ENCODE assay signal across 1 cellular context in the genomic region with DNA sequence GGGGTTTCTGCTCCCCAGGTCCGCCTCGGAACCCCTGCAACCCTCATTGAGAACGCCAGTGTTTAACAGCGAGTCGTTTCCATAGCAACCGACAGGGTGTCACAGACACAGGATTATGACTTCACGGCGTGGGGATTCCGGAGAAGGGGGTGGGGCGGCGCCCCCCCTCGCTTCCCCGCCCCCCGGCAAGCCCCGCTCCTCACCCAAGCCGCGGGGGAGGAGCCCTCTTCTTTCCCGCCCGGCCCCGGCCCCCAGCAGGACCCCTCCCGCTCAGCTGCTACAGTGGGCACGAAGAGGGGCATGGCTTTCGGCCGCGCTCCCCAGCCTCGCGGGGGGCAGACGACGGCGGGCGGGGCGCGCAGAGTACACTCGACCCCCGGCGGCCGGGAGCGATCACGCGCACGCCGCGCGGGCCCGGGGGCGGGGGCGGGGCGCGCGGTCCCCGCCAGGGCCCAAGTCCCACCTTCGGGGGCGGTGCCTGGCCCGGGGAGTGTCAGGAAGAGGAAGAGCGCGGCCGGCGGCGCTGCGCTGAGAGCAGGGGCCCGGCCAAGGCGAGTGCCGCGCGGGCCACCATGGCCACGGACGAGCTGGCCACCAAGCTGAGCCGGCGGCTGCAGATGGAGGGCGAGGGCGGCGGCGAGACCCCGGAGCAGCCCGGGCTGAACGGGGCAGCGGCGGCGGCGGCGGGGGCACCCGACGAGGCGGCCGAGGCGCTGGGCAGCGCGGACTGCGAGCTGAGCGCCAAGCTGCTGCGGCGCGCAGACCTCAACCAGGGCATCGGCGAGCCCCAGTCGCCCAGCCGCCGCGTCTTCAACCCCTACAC.
TF ChIP-seq lines count a peak whose summit lies in the region.

A gene with protein sequence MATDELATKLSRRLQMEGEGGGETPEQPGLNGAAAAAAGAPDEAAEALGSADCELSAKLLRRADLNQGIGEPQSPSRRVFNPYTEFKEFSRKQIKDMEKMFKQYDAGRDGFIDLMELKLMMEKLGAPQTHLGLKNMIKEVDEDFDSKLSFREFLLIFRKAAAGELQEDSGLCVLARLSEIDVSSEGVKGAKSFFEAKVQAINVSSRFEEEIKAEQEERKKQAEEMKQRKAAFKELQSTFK (plus strand): TSS at position 489 of the 823 bp plus-strand sequence. CDS start 84 bp downstream, at position 573.

TF ChIP-seq in HepG2, 621 proteins besides CTCF, POLR2A, EP300 and RAD21 (continued from another document and continues in another):
- TF ChIP-seq, protein P1, sequence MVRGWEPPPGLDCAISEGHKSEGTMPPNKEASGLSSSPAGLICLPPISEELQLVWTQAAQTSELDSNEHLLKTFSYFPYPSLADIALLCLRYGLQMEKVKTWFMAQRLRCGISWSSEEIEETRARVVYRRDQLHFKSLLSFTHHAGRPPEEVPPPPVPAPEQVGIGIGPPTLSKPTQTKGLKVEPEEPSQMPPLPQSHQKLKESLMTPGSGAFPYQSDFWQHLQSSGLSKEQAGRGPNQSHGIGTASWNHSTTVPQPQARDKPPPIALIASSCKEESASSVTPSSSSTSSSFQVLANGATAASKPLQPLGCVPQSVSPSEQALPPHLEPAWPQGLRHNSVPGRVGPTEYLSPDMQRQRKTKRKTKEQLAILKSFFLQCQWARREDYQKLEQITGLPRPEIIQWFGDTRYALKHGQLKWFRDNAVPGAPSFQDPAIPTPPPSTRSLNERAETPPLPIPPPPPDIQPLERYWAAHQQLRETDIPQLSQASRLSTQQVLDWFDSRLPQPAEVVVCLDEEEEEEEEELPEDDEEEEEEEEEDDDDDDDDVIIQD (CRISPR knock-in tag; IDR thresholded peaks at IDR 0.05; ENCODE audit: low read depth), result no peak
- TF ChIP-seq ELF1 (CRISPR knock-in tag; IDR thresholded peaks at IDR 0.05) (no peak; the same call in 1 of the 2 replicates), XRCC5 (optimal IDR thresholded peaks at IDR 0.05; ENCODE audit: low read length) (peak; percentile 30), ZNF496 (CRISPR knock-in tag; IDR thresholded peaks at IDR 0.05; ENCODE audit: insufficient replicate concordance) (no peak), SMAD9 (CRISPR knock-in tag; IDR thresholded peaks at IDR 0.05) (no peak), SRY (CRISPR knock-in tag; IDR thresholded peaks at IDR 0.05) (0 out of 2 replicates have a peak, but pooled peaks have one; percentile 17), ZMYM2 (CRISPR knock-in tag; IDR thresholded peaks at IDR 0.05) (no peak), ZNF256 (CRISPR knock-in tag; conservative IDR thresholded peaks at IDR 0.05) (no peak), MED13 (CRISPR knock-in tag; IDR thresholded peaks at IDR 0.05) (no peak), ZNF230 (CRISPR knock-in tag; IDR thresholded peaks at IDR 0.05) (no peak), HCFC1 (IDR thresholded peaks at IDR 0.05; ENCODE audit: low read depth, low read length) (no peak), RFXANK (CRISPR knock-in tag; IDR thresholded peaks at IDR 0.05) (no peak), HNRNPK (IDR thresholded peaks at IDR 0.05; ENCODE audit: low read depth, low read length, poor library complexity, severe bottlenecking) (no peak), GPN1 (CRISPR knock-in tag; IDR thresholded peaks at IDR 0.05; ENCODE audit: borderline replicate concordance) (no peak), ZNF33B (CRISPR knock-in tag; IDR thresholded peaks at IDR 0.05) (no peak), ZNF550 (CRISPR knock-in tag; IDR thresholded peaks at IDR 0.05; ENCODE audit: borderline replicate concordance) (no peak), BRD4 (CRISPR knock-in tag; IDR thresholded peaks at IDR 0.05) (no peak)
- TF ChIP-seq, protein P2, sequence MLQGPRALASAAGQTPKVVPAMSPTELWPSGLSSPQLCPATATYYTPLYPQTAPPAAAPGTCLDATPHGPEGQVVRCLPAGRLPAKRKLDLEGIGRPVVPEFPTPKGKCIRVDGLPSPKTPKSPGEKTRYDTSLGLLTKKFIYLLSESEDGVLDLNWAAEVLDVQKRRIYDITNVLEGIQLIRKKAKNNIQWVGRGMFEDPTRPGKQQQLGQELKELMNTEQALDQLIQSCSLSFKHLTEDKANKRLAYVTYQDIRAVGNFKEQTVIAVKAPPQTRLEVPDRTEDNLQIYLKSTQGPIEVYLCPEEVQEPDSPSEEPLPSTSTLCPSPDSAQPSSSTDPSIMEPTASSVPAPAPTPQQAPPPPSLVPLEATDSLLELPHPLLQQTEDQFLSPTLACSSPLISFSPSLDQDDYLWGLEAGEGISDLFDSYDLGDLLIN (CRISPR knock-in tag; IDR thresholded peaks at IDR 0.05; ENCODE audit: borderline replicate concordance), result no peak
- TF ChIP-seq, protein P3, sequence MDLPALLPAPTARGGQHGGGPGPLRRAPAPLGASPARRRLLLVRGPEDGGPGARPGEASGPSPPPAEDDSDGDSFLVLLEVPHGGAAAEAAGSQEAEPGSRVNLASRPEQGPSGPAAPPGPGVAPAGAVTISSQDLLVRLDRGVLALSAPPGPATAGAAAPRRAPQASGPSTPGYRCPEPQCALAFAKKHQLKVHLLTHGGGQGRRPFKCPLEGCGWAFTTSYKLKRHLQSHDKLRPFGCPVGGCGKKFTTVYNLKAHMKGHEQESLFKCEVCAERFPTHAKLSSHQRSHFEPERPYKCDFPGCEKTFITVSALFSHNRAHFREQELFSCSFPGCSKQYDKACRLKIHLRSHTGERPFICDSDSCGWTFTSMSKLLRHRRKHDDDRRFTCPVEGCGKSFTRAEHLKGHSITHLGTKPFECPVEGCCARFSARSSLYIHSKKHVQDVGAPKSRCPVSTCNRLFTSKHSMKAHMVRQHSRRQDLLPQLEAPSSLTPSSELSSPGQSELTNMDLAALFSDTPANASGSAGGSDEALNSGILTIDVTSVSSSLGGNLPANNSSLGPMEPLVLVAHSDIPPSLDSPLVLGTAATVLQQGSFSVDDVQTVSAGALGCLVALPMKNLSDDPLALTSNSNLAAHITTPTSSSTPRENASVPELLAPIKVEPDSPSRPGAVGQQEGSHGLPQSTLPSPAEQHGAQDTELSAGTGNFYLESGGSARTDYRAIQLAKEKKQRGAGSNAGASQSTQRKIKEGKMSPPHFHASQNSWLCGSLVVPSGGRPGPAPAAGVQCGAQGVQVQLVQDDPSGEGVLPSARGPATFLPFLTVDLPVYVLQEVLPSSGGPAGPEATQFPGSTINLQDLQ (CRISPR knock-in tag; IDR thresholded peaks at IDR 0.05), result no peak
- TF ChIP-seq, protein P4, sequence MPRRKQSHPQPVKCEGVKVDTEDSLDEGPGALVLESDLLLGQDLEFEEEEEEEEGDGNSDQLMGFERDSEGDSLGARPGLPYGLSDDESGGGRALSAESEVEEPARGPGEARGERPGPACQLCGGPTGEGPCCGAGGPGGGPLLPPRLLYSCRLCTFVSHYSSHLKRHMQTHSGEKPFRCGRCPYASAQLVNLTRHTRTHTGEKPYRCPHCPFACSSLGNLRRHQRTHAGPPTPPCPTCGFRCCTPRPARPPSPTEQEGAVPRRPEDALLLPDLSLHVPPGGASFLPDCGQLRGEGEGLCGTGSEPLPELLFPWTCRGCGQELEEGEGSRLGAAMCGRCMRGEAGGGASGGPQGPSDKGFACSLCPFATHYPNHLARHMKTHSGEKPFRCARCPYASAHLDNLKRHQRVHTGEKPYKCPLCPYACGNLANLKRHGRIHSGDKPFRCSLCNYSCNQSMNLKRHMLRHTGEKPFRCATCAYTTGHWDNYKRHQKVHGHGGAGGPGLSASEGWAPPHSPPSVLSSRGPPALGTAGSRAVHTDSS (CRISPR knock-in tag; conservative IDR thresholded peaks at IDR 0.05), result no peak
- TF ChIP-seq, protein P5, sequence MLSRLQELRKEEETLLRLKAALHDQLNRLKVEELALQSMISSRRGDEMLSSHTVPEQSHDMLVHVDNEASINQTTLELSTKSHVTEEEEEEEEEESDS (CRISPR knock-in tag; IDR thresholded peaks at IDR 0.05; ENCODE audit: borderline replicate concordance), result no peak
- TF ChIP-seq, protein P6, sequence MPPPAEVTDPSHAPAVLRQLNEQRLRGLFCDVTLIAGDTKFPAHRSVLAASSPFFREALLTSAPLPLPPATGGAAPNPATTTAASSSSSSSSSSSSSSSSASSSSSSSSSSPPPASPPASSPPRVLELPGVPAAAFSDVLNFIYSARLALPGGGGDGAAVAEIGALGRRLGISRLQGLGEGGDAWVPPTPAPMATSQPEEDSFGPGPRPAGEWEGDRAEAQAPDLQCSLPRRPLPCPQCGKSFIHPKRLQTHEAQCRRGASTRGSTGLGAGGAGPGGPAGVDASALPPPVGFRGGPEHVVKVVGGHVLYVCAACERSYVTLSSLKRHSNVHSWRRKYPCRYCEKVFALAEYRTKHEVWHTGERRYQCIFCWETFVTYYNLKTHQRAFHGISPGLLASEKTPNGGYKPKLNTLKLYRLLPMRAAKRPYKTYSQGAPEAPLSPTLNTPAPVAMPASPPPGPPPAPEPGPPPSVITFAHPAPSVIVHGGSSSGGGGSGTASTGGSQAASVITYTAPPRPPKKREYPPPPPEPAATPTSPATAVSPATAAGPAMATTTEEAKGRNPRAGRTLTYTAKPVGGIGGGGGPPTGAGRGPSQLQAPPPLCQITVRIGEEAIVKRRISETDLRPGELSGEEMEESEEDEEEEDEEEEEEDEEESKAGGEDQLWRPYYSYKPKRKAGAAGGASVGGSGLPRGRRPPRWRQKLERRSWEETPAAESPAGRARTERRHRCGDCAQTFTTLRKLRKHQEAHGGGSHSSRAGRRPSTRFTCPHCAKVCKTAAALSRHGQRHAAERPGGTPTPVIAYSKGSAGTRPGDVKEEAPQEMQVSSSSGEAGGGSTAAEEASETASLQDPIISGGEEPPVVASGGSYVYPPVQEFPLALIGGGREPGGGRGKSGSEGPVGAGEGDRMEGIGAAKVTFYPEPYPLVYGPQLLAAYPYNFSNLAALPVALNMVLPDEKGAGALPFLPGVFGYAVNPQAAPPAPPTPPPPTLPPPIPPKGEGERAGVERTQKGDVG (CRISPR knock-in tag; IDR thresholded peaks at IDR 0.05; ENCODE audit: borderline replicate concordance), result no peak
- TF ChIP-seq, protein P7, sequence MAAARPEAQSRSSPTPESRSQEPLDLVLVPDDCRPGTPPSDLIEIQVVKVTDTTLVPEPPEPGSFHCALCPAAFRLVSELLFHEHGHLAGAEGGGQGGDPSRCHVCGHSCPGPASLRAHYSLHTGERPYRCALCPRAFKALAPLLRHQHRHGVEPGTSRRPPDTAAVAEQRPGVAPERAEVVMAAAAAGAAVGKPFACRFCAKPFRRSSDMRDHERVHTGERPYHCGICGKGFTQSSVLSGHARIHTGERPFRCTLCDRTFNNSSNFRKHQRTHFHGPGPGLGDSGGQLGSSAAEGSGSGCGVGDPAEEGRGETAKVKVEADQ (CRISPR knock-in tag; IDR thresholded peaks at IDR 0.05; ENCODE audit: borderline replicate concordance), result no peak
- TF ChIP-seq, protein P8, sequence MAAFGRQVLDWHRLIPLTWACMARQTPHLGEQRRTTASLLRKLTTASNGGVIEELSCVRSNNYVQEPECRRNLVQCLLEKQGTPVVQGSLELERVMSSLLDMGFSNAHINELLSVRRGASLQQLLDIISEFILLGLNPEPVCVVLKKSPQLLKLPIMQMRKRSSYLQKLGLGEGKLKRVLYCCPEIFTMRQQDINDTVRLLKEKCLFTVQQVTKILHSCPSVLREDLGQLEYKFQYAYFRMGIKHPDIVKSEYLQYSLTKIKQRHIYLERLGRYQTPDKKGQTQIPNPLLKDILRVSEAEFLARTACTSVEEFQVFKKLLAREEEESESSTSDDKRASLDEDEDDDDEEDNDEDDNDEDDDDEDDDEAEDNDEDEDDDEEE (CRISPR knock-in tag; IDR thresholded peaks at IDR 0.05), result no peak
- TF ChIP-seq, protein P9, sequence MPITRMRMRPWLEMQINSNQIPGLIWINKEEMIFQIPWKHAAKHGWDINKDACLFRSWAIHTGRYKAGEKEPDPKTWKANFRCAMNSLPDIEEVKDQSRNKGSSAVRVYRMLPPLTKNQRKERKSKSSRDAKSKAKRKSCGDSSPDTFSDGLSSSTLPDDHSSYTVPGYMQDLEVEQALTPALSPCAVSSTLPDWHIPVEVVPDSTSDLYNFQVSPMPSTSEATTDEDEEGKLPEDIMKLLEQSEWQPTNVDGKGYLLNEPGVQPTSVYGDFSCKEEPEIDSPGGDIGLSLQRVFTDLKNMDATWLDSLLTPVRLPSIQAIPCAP (CRISPR knock-in tag; IDR thresholded peaks at IDR 0.05; ENCODE audit: low read depth), result no peak
- TF ChIP-seq, protein P10, sequence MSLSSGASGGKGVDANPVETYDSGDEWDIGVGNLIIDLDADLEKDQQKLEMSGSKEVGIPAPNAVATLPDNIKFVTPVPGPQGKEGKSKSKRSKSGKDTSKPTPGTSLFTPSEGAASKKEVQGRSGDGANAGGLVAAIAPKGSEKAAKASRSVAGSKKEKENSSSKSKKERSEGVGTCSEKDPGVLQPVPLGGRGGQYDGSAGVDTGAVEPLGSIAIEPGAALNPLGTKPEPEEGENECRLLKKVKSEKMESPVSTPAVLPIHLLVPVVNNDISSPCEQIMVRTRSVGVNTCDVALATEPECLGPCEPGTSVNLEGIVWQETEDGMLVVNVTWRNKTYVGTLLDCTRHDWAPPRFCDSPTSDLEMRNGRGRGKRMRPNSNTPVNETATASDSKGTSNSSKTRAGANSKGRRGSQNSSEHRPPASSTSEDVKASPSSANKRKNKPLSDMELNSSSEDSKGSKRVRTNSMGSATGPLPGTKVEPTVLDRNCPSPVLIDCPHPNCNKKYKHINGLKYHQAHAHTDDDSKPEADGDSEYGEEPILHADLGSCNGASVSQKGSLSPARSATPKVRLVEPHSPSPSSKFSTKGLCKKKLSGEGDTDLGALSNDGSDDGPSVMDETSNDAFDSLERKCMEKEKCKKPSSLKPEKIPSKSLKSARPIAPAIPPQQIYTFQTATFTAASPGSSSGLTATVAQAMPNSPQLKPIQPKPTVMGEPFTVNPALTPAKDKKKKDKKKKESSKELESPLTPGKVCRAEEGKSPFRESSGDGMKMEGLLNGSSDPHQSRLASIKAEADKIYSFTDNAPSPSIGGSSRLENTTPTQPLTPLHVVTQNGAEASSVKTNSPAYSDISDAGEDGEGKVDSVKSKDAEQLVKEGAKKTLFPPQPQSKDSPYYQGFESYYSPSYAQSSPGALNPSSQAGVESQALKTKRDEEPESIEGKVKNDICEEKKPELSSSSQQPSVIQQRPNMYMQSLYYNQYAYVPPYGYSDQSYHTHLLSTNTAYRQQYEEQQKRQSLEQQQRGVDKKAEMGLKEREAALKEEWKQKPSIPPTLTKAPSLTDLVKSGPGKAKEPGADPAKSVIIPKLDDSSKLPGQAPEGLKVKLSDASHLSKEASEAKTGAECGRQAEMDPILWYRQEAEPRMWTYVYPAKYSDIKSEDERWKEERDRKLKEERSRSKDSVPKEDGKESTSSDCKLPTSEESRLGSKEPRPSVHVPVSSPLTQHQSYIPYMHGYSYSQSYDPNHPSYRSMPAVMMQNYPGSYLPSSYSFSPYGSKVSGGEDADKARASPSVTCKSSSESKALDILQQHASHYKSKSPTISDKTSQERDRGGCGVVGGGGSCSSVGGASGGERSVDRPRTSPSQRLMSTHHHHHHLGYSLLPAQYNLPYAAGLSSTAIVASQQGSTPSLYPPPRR (CRISPR knock-in tag; IDR thresholded peaks at IDR 0.05; ENCODE audit: borderline replicate concordance), result no peak
- TF ChIP-seq, protein P11, sequence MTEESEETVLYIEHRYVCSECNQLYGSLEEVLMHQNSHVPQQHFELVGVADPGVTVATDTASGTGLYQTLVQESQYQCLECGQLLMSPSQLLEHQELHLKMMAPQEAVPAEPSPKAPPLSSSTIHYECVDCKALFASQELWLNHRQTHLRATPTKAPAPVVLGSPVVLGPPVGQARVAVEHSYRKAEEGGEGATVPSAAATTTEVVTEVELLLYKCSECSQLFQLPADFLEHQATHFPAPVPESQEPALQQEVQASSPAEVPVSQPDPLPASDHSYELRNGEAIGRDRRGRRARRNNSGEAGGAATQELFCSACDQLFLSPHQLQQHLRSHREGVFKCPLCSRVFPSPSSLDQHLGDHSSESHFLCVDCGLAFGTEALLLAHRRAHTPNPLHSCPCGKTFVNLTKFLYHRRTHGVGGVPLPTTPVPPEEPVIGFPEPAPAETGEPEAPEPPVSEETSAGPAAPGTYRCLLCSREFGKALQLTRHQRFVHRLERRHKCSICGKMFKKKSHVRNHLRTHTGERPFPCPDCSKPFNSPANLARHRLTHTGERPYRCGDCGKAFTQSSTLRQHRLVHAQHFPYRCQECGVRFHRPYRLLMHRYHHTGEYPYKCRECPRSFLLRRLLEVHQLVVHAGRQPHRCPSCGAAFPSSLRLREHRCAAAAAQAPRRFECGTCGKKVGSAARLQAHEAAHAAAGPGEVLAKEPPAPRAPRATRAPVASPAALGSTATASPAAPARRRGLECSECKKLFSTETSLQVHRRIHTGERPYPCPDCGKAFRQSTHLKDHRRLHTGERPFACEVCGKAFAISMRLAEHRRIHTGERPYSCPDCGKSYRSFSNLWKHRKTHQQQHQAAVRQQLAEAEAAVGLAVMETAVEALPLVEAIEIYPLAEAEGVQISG (CRISPR knock-in tag; IDR thresholded peaks at IDR 0.05), result peak; percentile 50; the same call in 1 of the 2 replicates
